Comparison of ENCODE assay signal across 8 cellular contexts in the genomic region with DNA sequence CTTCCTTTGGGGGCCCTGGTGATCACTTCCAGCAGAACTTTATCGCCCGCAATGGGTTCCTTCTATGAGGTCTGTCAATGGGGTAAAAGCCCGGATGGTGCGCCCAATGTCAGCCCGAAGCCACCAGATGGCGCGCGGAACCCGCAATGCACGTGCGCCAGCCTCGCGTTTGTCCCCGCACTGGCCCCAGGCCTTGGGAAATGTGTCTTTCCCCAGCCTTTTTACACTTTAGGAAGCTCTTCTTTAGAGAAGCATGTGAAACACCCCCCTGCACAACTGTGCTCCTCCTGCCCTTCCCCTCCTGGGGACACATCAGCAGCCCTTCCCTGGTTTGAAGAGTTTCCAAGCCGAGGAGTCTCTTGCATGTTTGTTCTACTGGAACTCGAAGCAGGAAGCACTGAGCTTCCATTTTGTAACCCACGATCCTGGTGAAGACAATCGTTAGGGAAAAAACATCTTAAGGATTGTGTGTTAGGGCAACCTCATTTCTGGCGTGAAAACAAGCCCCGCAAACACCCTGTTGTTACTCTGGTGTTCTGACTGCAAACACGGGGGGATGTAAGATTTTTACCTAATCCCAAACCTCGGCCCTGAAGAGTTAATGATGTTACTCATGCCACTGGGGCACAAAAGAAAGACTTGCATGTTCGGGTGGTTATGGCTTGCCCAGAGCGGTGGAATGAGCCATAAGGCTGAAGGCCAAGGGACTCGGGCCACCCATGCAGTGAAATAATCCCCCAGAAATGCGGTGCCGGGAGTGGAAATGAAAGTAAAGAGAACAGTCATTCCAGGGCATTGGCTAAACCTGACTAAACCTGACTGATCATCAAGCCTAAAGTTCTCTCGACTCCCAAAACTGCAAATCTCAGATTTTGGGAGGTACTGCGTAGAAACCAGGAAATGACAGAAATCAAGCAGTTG. TPM values are rescaled to one million over a fixed set of nuclear protein-coding genes. Genes with fewer than 3 reads are reported as not detected.
DNase-seq lines count a peak whose midpoint lies in the region; ATAC-seq, FAIRE-seq and TF ChIP-seq lines count a peak whose summit lies in the region.

No MANE protein-coding gene starts in this region.

- H2BK5ac ChIP-seq in H9 (ENCODE audit: insufficient read length, low read length): no peak overlapping the region

- no peaks in the 10 kb centered on the region for H3K36me3 Mint-ChIP-seq in H9 (ENCODE audit: insufficient read depth in 1 of 3, low read depth in 3 of 3)
- peaks cover 9% of the 10 kb centered on the region for H3K36me3 Mint-ChIP-seq in T-helper 2 cell treated with Interferon-gamma antibody and Interleukin-4, amounts not matched to agents 5 μg/mL and 100 μg/mL, for 36 hours (ENCODE audit: low read depth)

- peak overlapping the region; percentile 76 for H3K18ac ChIP-seq in H9 (ENCODE audit: insufficient read length, low read depth, low read length)

- no peak overlapping the region for H4K8ac ChIP-seq in H9 (replicated peaks; ENCODE audit: insufficient read length, low read depth, low read length)

- H3K4me1 ChIP-seq in H9 (ENCODE audit: insufficient read depth, low read length): no peaks in the 10 kb centered on the region; the same call in 1 of the 2 replicates

- H3K27me3 ChIP-seq in H9 (ENCODE audit: insufficient read depth, low read length): no peaks in the 10 kb centered on the region; the same call in 1 of the 2 replicates

- DNase-seq in DMS153 (lab: John Stamatoyannopoulos, UW) (peak; percentile 46), H9 (peak; percentile 87), NCI-H146 treated with DMSO at 0.1 percent for 48 hours (lab: John Stamatoyannopoulos, UW; ENCODE audit: unreplicated experiment) (peak; percentile 52), amygdala (lab: John Stamatoyannopoulos, UW) (peak; percentile 49 to 96 (median 84)), left ventricle myocardium superior (peak; percentile 95), renal cortical epithelial cell (ENCODE audit: low read depth) (peak; percentile 69), urothelium cell line (ENCODE audit: low spot score) (peak; percentile 83)
- peak; percentile 82 for DNase-seq in T-helper 2 cell treated with Interferon-gamma antibody and Interleukin-4, amounts not matched to agents 5 μg/mL and 100 μg/mL, for 36 hours (ENCODE audit: low spot score)

- H3K9me3 ChIP-seq in H9 (ENCODE audit: control insufficient read depth, low read depth, low read length): no peaks in the 10 kb centered on the region

- H3K27ac ChIP-seq in H9 (ENCODE audit: insufficient read length, low read depth, low read length): no peak overlapping the region

- peak overlapping the region; percentile 29 for H4K5ac ChIP-seq in H9 (ENCODE audit: insufficient read length, low read depth, low read length)

- H3K4me2 ChIP-seq in H9 (ENCODE audit: insufficient read depth, insufficient read length, low read length): no peak overlapping the region

- H3K4ac ChIP-seq in H9 (ENCODE audit: low read depth, low read length): no peak overlapping the region

- H2BK12ac ChIP-seq in H9 (ENCODE audit: insufficient read length, low read depth, low read length): no peak overlapping the region

- H3K27me3 Mint-ChIP-seq in H9 (ENCODE audit: low read depth): peaks cover 17% of the 10 kb centered on the region
- H3K27me3 Mint-ChIP-seq in T-helper 2 cell treated with Interferon-gamma antibody and Interleukin-4, amounts not matched to agents 5 μg/mL and 100 μg/mL, for 36 hours (ENCODE audit: low read depth): no peaks in the 10 kb centered on the region

- no CpG with 5 or more reads among the region's 29 CpGs for WGBS in H9 (ENCODE audit: extremely low coverage, insufficient read length, low lambda C conversion rate)

- no peak overlapping the region for H3K9ac ChIP-seq in H9 (ENCODE audit: extremely low read depth, insufficient read length, low read length)

- no peak overlapping the region for H3K56ac ChIP-seq in H9 (ENCODE audit: insufficient read length, low read depth, low read length)

- FAIRE-seq in urothelium cell line (lab: Jason Lieb, UNC): no peak

- H3K4me1 Mint-ChIP-seq in H9: peaks cover 32 to 42% of the 10 kb centered on the region in 2 experiments
- peaks cover 75% of the 10 kb centered on the region for H3K4me1 Mint-ChIP-seq in T-helper 2 cell treated with Interferon-gamma antibody and Interleukin-4, amounts not matched to agents 5 μg/mL and 100 μg/mL, for 36 hours (ENCODE audit: low read depth)

- H3K23ac ChIP-seq in H9 (ENCODE audit: insufficient read length, low read depth, low read length): no peak overlapping the region

- no peak overlapping the region for H4K91ac ChIP-seq in H9 (ENCODE audit: insufficient read length, low read depth, low read length)

- ATAC-seq in left ventricle myocardium superior: peak; percentile 96

- intact Hi-C loops in left ventricle myocardium superior (cut with micrococcal nuclease): loop anchor here (5.0 to 10.0 kb wide), 3 partner anchors 103 to 583 kb away; no protein-coding TSS in a partner anchor

- H2BK15ac ChIP-seq in H9 (ENCODE audit: low read depth, low read length): no peak overlapping the region

- H3T11ph ChIP-seq in H9 (ENCODE audit: low read length): no peak overlapping the region

- H2AFZ ChIP-seq in H9 (ENCODE audit: low read length): peak overlapping the region; percentile 70

- H3K14ac ChIP-seq in H9 (ENCODE audit: insufficient read depth, low read length): no peak overlapping the region

- H3K4me3 Mint-ChIP-seq in H9: no peak overlapping the region
- H3K4me3 Mint-ChIP-seq in T-helper 2 cell treated with Interferon-gamma antibody and Interleukin-4, amounts not matched to agents 5 μg/mL and 100 μg/mL, for 36 hours: peak overlapping the region; percentile 25

- H3K79me1 ChIP-seq in H9 (ENCODE audit: insufficient read depth, low read depth, low read length, poor library complexity, severe bottlenecking): no peaks in the 10 kb centered on the region

- TF ChIP-seq CTCF in H9 (conservative IDR thresholded peaks at IDR 0.05): peak; percentile 97

- no peaks in the 10 kb centered on the region for H3K23me2 ChIP-seq in H9 (ENCODE audit: insufficient read length, low read depth, low read length, poor library complexity, severe bottlenecking)

- H3K27ac Mint-ChIP-seq in H9: peak overlapping the region in 2 of 3 experiments; percentile 33 to 98; a peak in 2 of 7 replicates
- H3K27ac Mint-ChIP-seq in T-helper 2 cell treated with Interferon-gamma antibody and Interleukin-4, amounts not matched to agents 5 μg/mL and 100 μg/mL, for 36 hours: peak overlapping the region; percentile 82

- no peaks in the 10 kb centered on the region for H3K79me2 ChIP-seq in H9 (ENCODE audit: insufficient read depth, low read length)

- H2AK5ac ChIP-seq in H9 (ENCODE audit: insufficient read length, low read length): no peak overlapping the region

- H2BK120ac ChIP-seq in H9 (ENCODE audit: low read depth, low read length, poor library complexity, severe bottlenecking): no peak overlapping the region

- no peaks in the 10 kb centered on the region for H4K20me1 ChIP-seq in H9 (ENCODE audit: control insufficient read depth, insufficient read depth, insufficient read length)

- no peaks in the 10 kb centered on the region for H3K9me3 Mint-ChIP-seq in H9
- peaks cover 15% of the 10 kb centered on the region for H3K9me3 Mint-ChIP-seq in T-helper 2 cell treated with Interferon-gamma antibody and Interleukin-4, amounts not matched to agents 5 μg/mL and 100 μg/mL, for 36 hours

- no peak overlapping the region for H2BK20ac ChIP-seq in H9 (ENCODE audit: low read depth, low read length, poor library complexity, severe bottlenecking)

RNA-seq across cellular contexts. Expression of a gene that starts 20.4 kb away (rescaled TPM):
- 19.6 and 20.2 TPM in 2 replicates for total RNA-seq in H9 (2021)
- total RNA-seq in left ventricle myocardium superior: 10.8 TPM
- total RNA-seq in renal cortical epithelial cell: 20.6 and 26.2 TPM in 2 replicates
